In genomic region chr1:222991177-222991576, GRCh38 we compare ENCODE assay signal across 24 cellular contexts.
DNase-seq lines count a peak whose midpoint lies in the region; TF ChIP-seq lines count a peak whose summit lies in the region.
"Had no signal": no experiment of that assay in that cellular context is flagged by ENCODE, and none has a peak within 500 bp of the region (broad histone marks: within the 10 kb centered on the region; RNA-seq: fewer than 3 reads in every experiment).

No MANE protein-coding gene starts in this region.

- no peak overlapping the region for H3K18ac ChIP-seq in mesendoderm (ENCODE audit: low read length)

- H2BK120ac ChIP-seq in mesendoderm (ENCODE audit: low read depth, low read length), result no peak overlapping the region

- H3K4me1 ChIP-seq in osteoblast (ENCODE audit: insufficient read depth, low read length), result peaks cover 17% of the 10 kb centered on the region
- no peaks in the 10 kb centered on the region for H3K4me1 ChIP-seq in mesendoderm (ENCODE audit: control insufficient read depth, low read depth, low read length)
- H3K4me1 ChIP-seq: BE2C had no signal

- H3K4me3 ChIP-seq in osteoblast (ENCODE audit: insufficient read depth, low read length) (no peak overlapping the region), mesendoderm (ENCODE audit: low read length) (no peak overlapping the region)
- H3K4me3 ChIP-seq: BLaER1, GM12878 had no signal

- H3K36me3 Mint-ChIP-seq in mesothelial cell of epicardium, result peaks cover 25% of the 10 kb centered on the region

- no peak overlapping the region for H3K4ac ChIP-seq in mesendoderm (ENCODE audit: low read depth, low read length)

- H4K8ac ChIP-seq in mesendoderm (ENCODE audit: low read depth, low read length), result no peak overlapping the region

- H3K4me3 Mint-ChIP-seq in mesothelial cell of epicardium, result no peak overlapping the region
- H3K4me3 Mint-ChIP-seq: CD14-positive monocyte; CD4-positive, alpha-beta memory T cell; CD4-positive, CD25-positive, alpha-beta regulatory T cell; CD8-positive, alpha-beta memory T cell had no signal

- H2BK5ac ChIP-seq in mesendoderm (ENCODE audit: low read length), result no peak overlapping the region

- H3K36me3 ChIP-seq in osteoblast (ENCODE audit: insufficient read depth, low read length), result no peaks in the 10 kb centered on the region
- no peaks in the 10 kb centered on the region for H3K36me3 ChIP-seq in mesendoderm (ENCODE audit: control insufficient read depth, insufficient read depth, low read length)
- H3K36me3 ChIP-seq: BE2C, BLaER1 had no signal

- peak overlapping the region; percentile 59 for H3K27ac Mint-ChIP-seq in mesothelial cell of epicardium
- H3K27ac Mint-ChIP-seq: CD14-positive monocyte; CD4-positive, alpha-beta memory T cell; CD4-positive, CD25-positive, alpha-beta regulatory T cell; CD8-positive, alpha-beta memory T cell had no signal

- H3K79me1 ChIP-seq in mesendoderm (ENCODE audit: low read length), result no peaks in the 10 kb centered on the region

- H3K9me3 ChIP-seq in osteoblast (ENCODE audit: low read depth, low read length), result no peaks in the 10 kb centered on the region
- H3K9me3 ChIP-seq: BE2C, BLaER1 had no signal

- H2AK5ac ChIP-seq in mesendoderm (ENCODE audit: low read length), result no peak overlapping the region

- H3K79me2 ChIP-seq in osteoblast (ENCODE audit: insufficient read depth, low read length), result no peaks in the 10 kb centered on the region
- no peaks in the 10 kb centered on the region for H3K79me2 ChIP-seq in mesendoderm (ENCODE audit: control insufficient read depth, insufficient read depth, low read length)

- no peaks in the 10 kb centered on the region for H3K9me3 Mint-ChIP-seq in mesothelial cell of epicardium
- H3K9me3 Mint-ChIP-seq: CD14-positive monocyte; CD4-positive, alpha-beta memory T cell; CD4-positive, CD25-positive, alpha-beta regulatory T cell; CD8-positive, alpha-beta memory T cell had no signal

- H3K23ac ChIP-seq in mesendoderm (ENCODE audit: low read length), result no peak overlapping the region

- H3K4me1 Mint-ChIP-seq in mesothelial cell of epicardium, result peaks cover 41% of the 10 kb centered on the region
- H3K4me1 Mint-ChIP-seq: CD4-positive, alpha-beta memory T cell had no signal

- no peak overlapping the region for H2BK15ac ChIP-seq in mesendoderm (replicated peaks; ENCODE audit: low read depth)

- H3K27ac ChIP-seq in osteoblast (ENCODE audit: low read depth, low read length) (no peak overlapping the region), mesendoderm (ENCODE audit: low read depth, low read length) (no peak overlapping the region)
- H3K27ac ChIP-seq: BLaER1 had no signal

- no peaks in the 10 kb centered on the region for H3K27me3 ChIP-seq in osteoblast (ENCODE audit: insufficient read depth, low read length)
- H3K27me3 ChIP-seq in mesendoderm (ENCODE audit: insufficient read depth, low read length, poor library complexity), result no peaks in the 10 kb centered on the region
- H3K27me3 ChIP-seq: BE2C, BLaER1 had no signal

- H3K56ac ChIP-seq in mesendoderm (ENCODE audit: low read length), result no peak overlapping the region

- no peaks in the 10 kb centered on the region for H4K20me1 ChIP-seq in osteoblast (ENCODE audit: insufficient read depth, low read length)
- H4K20me1 ChIP-seq: BLaER1 had no signal

- 100% methylated on average over 1 of the region's 1 CpG for WGBS in mesendoderm (ENCODE audit: extremely low coverage, insufficient coverage, low lambda C conversion rate)

- no peaks in the 10 kb centered on the region for H3K27me3 Mint-ChIP-seq in mesothelial cell of epicardium (ENCODE audit: low read depth)
- H3K27me3 Mint-ChIP-seq: CD4-positive, alpha-beta memory T cell; CD4-positive, CD25-positive, alpha-beta regulatory T cell; CD8-positive, alpha-beta memory T cell had no signal

- H4K5ac ChIP-seq in mesendoderm (ENCODE audit: low read length), result no peak overlapping the region

- DNase-seq in NCI-H526 treated with DMSO at 0.1 percent for 48 hours (lab: John Stamatoyannopoulos, UW), result peak; percentile 30
- DNase-seq in mesothelial cell of epicardium (ENCODE audit: low spot score in 2 of 2, unreplicated experiment in 2 of 2), result no peak
- DNase-seq in osteoblast (ENCODE audit: insufficient read length, low spot score, missing footprints), result peak; percentile 9
- DNase-seq in mesendoderm, result no peak
- DNase-seq in Kasumi-1 (lab: John Stamatoyannopoulos, UW), result no peak
- DNase-seq in NCI-H82 treated with DMSO at 0.1 percent for 48 hours (lab: John Stamatoyannopoulos, UW; ENCODE audit: unreplicated experiment), result no peak
- DNase-seq: 8988T; ACHN; BE2C; C1 segment of cervical spinal cord; CD4-positive, alpha-beta memory T cell; CD4-positive, CD25-positive, alpha-beta regulatory T cell; CD8-positive, alpha-beta memory T cell; COR-L47; DMS 273 treated with DMSO at 0.1 percent for 48 hours; DMS153; DMS53; DMS79; DND-41; EL; GDM1 had no signal

- H2AFZ ChIP-seq in osteoblast (ENCODE audit: low read length), result no peak overlapping the region

- no peak overlapping the region for H3K4me2 ChIP-seq in osteoblast (ENCODE audit: insufficient read depth, low read length)
- no peak overlapping the region for H3K4me2 ChIP-seq in mesendoderm (ENCODE audit: low read length)
- H3K4me2 ChIP-seq: BLaER1 had no signal

- TF ChIP-seq CTCF in mesothelial cell of epicardium (IDR thresholded peaks at IDR 0.05; ENCODE audit: unreplicated experiment) (no peak), osteoblast (IDR thresholded peaks at IDR 0.05; ENCODE audit: extremely low read depth, low read depth, low read length) (no peak)

- no peak overlapping the region for H3K9ac ChIP-seq in mesendoderm (ENCODE audit: low read length)
- H3K9ac ChIP-seq: BLaER1 had no signal

Comparison
In these comparisons a context has a peak if more than half of its experiments do, and no peak if none do; other contexts are left out.
1. DNase-seq: peak in NCI-H526 treated with DMSO at 0.1 percent for 48 hours (single experiment) and osteoblast (single experiment); none in mesothelial cell of epicardium (0 of 2), mesendoderm (single experiment), Kasumi-1 (0 of 2) and NCI-H82 treated with DMSO at 0.1 percent for 48 hours (single experiment).